9 cellular contexts compared by ENCODE assay signal in the genomic region with DNA sequence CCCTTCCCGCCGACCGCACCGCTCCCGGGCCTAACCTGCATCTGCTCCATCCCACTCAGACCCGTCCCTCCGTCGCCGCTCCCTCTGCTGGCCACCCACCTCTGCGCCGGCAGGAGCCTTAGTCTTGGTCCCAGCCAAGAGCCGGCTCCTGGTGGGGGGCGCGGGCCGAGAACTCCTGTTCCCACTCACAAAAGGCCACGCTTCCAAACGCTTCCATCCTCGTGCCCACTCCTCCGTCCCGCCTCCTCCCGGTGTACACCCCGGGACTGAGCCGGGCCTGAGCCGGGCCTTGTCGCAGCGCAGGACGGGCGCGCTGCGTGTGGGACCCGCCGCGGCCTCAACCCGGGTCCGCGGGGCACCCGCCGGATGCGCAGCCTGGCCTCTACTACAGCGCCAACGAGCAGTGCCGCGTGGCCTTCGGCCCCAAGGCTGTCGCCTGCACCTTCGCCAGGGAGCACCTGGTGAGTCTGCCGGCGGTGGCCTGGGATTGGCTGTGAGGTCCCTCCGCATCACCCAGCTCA. TPM values are rescaled to one million over a fixed set of nuclear protein-coding genes. Genes with fewer than 3 reads are reported as not detected.
DNase-seq lines count a peak whose midpoint lies in the region; ATAC-seq and TF ChIP-seq lines count a peak whose summit lies in the region.
"Had no signal": no experiment of that assay in that cellular context is flagged by ENCODE, and none has a peak within 500 bp of the region (broad histone marks: within the 10 kb centered on the region; RNA-seq: fewer than 3 reads in every experiment).

No MANE protein-coding gene starts in this region.

- no peak overlapping the region for H3K27ac ChIP-seq in HCT116 (ENCODE audit: low read depth, low read length)

- H3K4me1 Mint-ChIP-seq in chondrocyte (ENCODE audit: low read depth) (peaks cover 3% of the 10 kb centered on the region), mesothelial cell of epicardium (peaks cover 4% of the 10 kb centered on the region)
- H3K4me1 Mint-ChIP-seq: brain had no signal

- no peak for TF ChIP-seq POLR2A in HCT116 (IDR thresholded peaks at IDR 0.05; ENCODE audit: borderline replicate concordance, extremely low read depth, insufficient read depth, insufficient read length)

- H3K27me3 ChIP-seq in BJ (ENCODE audit: control insufficient read depth, insufficient read depth, low read length) (peaks cover 9% of the 10 kb centered on the region), HCT116 (ENCODE audit: insufficient read depth, low read length) (no peaks in the 10 kb centered on the region)

- no peak overlapping the region for H2AFZ ChIP-seq in HCT116 (ENCODE audit: low read depth, low read length, poor library complexity, severe bottlenecking)

- H3K36me3 ChIP-seq in BJ (ENCODE audit: control insufficient read depth, insufficient read depth, low read length) (no peaks in the 10 kb centered on the region), HCT116 (ENCODE audit: control insufficient read depth in 1 of 2, insufficient read depth in 2 of 2, low read length in 2 of 2) (no peaks in the 10 kb centered on the region)

- no peaks in the 10 kb centered on the region for H3K9me3 ChIP-seq in HCT116 (ENCODE audit: control insufficient read depth in 1 of 2, insufficient read depth in 1 of 2, low read depth in 1 of 2, low read length in 2 of 2)

- RAD21 ChIA-PET in HCT116 (lab: Charles Lee; ENCODE audit: low non-redundant PET in 1 of 2, low total read pairs in 2 of 2, uncharacterized antibody in 2 of 2, unreplicated experiment in 2 of 2), result no interaction called here

- BruUV-seq in HCT116 (replicated peaks; lab: Mats Ljungman, UMichigan), result no TSS peak

- peaks cover 0 to 5% of the 10 kb centered on the region in 2 experiments; a peak in 1 of 4 replicates for H3K4me1 ChIP-seq in HCT116 (ENCODE audit: control insufficient read depth in 1 of 2, insufficient read depth in 2 of 2, low read length in 2 of 2)

- H3K36me3 Mint-ChIP-seq in chondrocyte (ENCODE audit: low read depth) (peaks cover 5% of the 10 kb centered on the region), mesothelial cell of epicardium (peaks cover 3% of the 10 kb centered on the region)

- CTCF ChIA-PET in BJ (lab: Yijun Ruan, JAX) (no interaction called here), HCT116 (lab: Charles Lee) (no interaction called here)

- H3K27ac Mint-ChIP-seq in chondrocyte (ENCODE audit: unreplicated experiment) (no peak overlapping the region), mesothelial cell of epicardium (no peak overlapping the region)
- H3K27ac Mint-ChIP-seq: brain had no signal

- no peaks in the 10 kb centered on the region for H3K79me2 ChIP-seq in HCT116 (ENCODE audit: insufficient read depth, low read length)

- H3K4me3 ChIP-seq in BJ (ENCODE audit: low read depth, low read length) (no peak overlapping the region), HCT116 (replicated peaks in 1 of 2; ENCODE audit: low read depth in 1 of 2, low read length in 2 of 2) (no peak overlapping the region)

- H4K20me1 ChIP-seq in HCT116 (ENCODE audit: insufficient read depth), result no peaks in the 10 kb centered on the region

- H3K9me2 ChIP-seq in HCT116 (ENCODE audit: insufficient read depth), result no peaks in the 10 kb centered on the region

- H3K27me3 Mint-ChIP-seq in chondrocyte (ENCODE audit: low read depth) (peaks cover 5% of the 10 kb centered on the region), mesothelial cell of epicardium (ENCODE audit: low read depth) (peaks cover 30% of the 10 kb centered on the region)

- POLR2A ChIA-PET in BJ (lab: Charles Lee) (no interaction called here), HCT116 (lab: Charles Lee) (no interaction called here)

- DNase-seq in BJ (ENCODE audit: low read depth) (no peak), HCT116 (ENCODE audit: low read depth, low spot score) (no peak), chondrocyte (ENCODE audit: low spot score) (no peak), mesothelial cell of epicardium (ENCODE audit: low spot score in 2 of 2, unreplicated experiment in 2 of 2) (peak; percentile 50 to 73), T1000 (lab: John Stamatoyannopoulos, UW) (no peak)
- DNase-seq in stimulated activated naive CD4-positive, alpha-beta T cell (lab: John Stamatoyannopoulos, UW), result no peak

- ATAC-seq in HCT116 (peak; percentile 50), GM21717 (IDR thresholded peaks at IDR 0.05; ENCODE audit: unreplicated experiment) (no peak), GM18520 (IDR thresholded peaks at IDR 0.05; ENCODE audit: unreplicated experiment) (no peak)

- H3K4me3 Mint-ChIP-seq in chondrocyte (ENCODE audit: unreplicated experiment) (no peak overlapping the region), mesothelial cell of epicardium (peak overlapping the region; percentile 40)

- TF ChIP-seq RAD21 in HCT116 (IDR thresholded peaks at IDR 0.05; ENCODE audit: low read depth), result no peak

- intact Hi-C loops in HCT116 (cut with micrococcal nuclease), result no loop called here

- TF ChIP-seq CTCF in BJ (IDR thresholded peaks at IDR 0.05; ENCODE audit: insufficient read depth, low read depth, low read length) (peak; percentile 56), HCT116 (IDR thresholded peaks at IDR 0.05 in 2 of 3, conservative IDR thresholded peaks at IDR 0.05 in 1 of 3; ENCODE audit: borderline replicate concordance in 1 of 3, insufficient read depth in 1 of 3, low read depth in 2 of 3, low read length in 2 of 3) (peak in 2 of 3 experiments; percentile 34 to 35; a peak in 4 of 6 replicates), chondrocyte (IDR thresholded peaks at IDR 0.05) (peak; percentile 66), mesothelial cell of epicardium (IDR thresholded peaks at IDR 0.05; ENCODE audit: unreplicated experiment) (peak; percentile 25)

- H3K4me2 ChIP-seq in HCT116 (ENCODE audit: low read length), result no peak overlapping the region

- H3K9ac ChIP-seq in HCT116 (ENCODE audit: low read length), result no peak overlapping the region

- H3K9me3 Mint-ChIP-seq in chondrocyte (ENCODE audit: low read depth), result no peaks in the 10 kb centered on the region
- H3K9me3 Mint-ChIP-seq in mesothelial cell of epicardium, result no peaks in the 10 kb centered on the region

TF ChIP-seq in HCT116, 20 proteins besides CTCF, POLR2A, EP300 and RAD21:
- TF ChIP-seq FOSL1 (IDR thresholded peaks at IDR 0.05; ENCODE audit: low read depth) (no peak), EZH2 (IDR thresholded peaks at IDR 0.05) (no peak), CBX3 (IDR thresholded peaks at IDR 0.05; ENCODE audit: low read depth) (no peak), TCF7L2 (IDR thresholded peaks at IDR 0.05; ENCODE audit: borderline replicate concordance, extremely low read depth, insufficient read depth, insufficient read length) (no peak), YY1 (IDR thresholded peaks at IDR 0.05; ENCODE audit: extremely low read depth, insufficient replicate concordance, low read depth, low read length) (no peak), SIN3A (IDR thresholded peaks at IDR 0.05; ENCODE audit: low read depth) (no peak), CEBPB (IDR thresholded peaks at IDR 0.05; ENCODE audit: low read depth) (no peak), EGR1 (IDR thresholded peaks at IDR 0.05; ENCODE audit: low read depth) (no peak), ZNF274 (IDR thresholded peaks at IDR 0.05; ENCODE audit: low read depth, low read length) (no peak)
- TF ChIP-seq, protein P1, sequence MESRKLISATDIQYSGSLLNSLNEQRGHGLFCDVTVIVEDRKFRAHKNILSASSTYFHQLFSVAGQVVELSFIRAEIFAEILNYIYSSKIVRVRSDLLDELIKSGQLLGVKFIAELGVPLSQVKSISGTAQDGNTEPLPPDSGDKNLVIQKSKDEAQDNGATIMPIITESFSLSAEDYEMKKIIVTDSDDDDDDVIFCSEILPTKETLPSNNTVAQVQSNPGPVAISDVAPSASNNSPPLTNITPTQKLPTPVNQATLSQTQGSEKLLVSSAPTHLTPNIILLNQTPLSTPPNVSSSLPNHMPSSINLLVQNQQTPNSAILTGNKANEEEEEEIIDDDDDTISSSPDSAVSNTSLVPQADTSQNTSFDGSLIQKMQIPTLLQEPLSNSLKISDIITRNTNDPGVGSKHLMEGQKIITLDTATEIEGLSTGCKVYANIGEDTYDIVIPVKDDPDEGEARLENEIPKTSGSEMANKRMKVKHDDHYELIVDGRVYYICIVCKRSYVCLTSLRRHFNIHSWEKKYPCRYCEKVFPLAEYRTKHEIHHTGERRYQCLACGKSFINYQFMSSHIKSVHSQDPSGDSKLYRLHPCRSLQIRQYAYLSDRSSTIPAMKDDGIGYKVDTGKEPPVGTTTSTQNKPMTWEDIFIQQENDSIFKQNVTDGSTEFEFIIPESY (IDR thresholded peaks at IDR 0.05; ENCODE audit: extremely low read depth, insufficient replicate concordance, low read length), result no peak

RNA-seq across cellular contexts. Expression of gene ADAMTS13, which starts 7.5 kb away (rescaled TPM):
- 1.3 and 2.4 TPM in 2 replicates for polyA plus RNA-seq in BJ (2011; rRNA removed)
- polyA minus RNA-seq in BJ (2011; rRNA and poly(A)+ RNA removed), result 0.57 and 0.62 TPM in 2 replicates
- total RNA-seq in HCT116 (2021; ENCODE audit: unreplicated experiment) (9.2 TPM), chondrocyte (5.5 to 9.5 TPM (median 5.7 TPM) in 3 replicates), mesothelial cell of epicardium (20.7 to 21.6 TPM (median 21.3 TPM) in 3 replicates)
- polyA plus RNA-seq in HCT116 (2012), result 9.7 and 11.4 TPM in 2 replicates

RNA-seq across cellular contexts. Expression of gene REXO4, which starts 11.9 kb away (rescaled TPM):
- polyA plus RNA-seq in BJ (2011; rRNA removed), result 22.7 and 24.0 TPM in 2 replicates
- 9.6 and 11.7 TPM in 2 replicates for polyA minus RNA-seq in BJ (2011; rRNA and poly(A)+ RNA removed)
- total RNA-seq in HCT116 (2021; ENCODE audit: unreplicated experiment) (24.6 TPM), chondrocyte (15.0 to 19.3 TPM (median 16.8 TPM) in 3 replicates), mesothelial cell of epicardium (26.1 to 28.2 TPM (median 27.0 TPM) in 3 replicates)
- 18.3 and 22.0 TPM in 2 replicates for polyA plus RNA-seq in HCT116 (2012)

RNA-seq across cellular contexts. Expression of gene CACFD1, which starts 30.1 kb away (rescaled TPM):
- 15.8 and 19.1 TPM in 2 replicates for polyA plus RNA-seq in BJ (2011; rRNA removed)
- polyA minus RNA-seq in BJ (2011; rRNA and poly(A)+ RNA removed), result 11.8 and 15.9 TPM in 2 replicates
- total RNA-seq in HCT116 (2021; ENCODE audit: unreplicated experiment), result 6.9 TPM
- polyA plus RNA-seq in HCT116 (2012), result 6.7 and 7.8 TPM in 2 replicates
- total RNA-seq in chondrocyte, result 14.4 to 22.3 TPM (median 18.8 TPM) in 3 replicates
- 35.4 to 44.5 TPM (median 40.2 TPM) in 3 replicates for total RNA-seq in mesothelial cell of epicardium

RNA-seq across cellular contexts. Expression of gene SLC2A6, which starts 49.2 kb away (rescaled TPM):
- 5.1 and 9.0 TPM in 2 replicates for polyA plus RNA-seq in BJ (2011; rRNA removed)
- polyA minus RNA-seq in BJ (2011; rRNA and poly(A)+ RNA removed), result 3.5 and 4.3 TPM in 2 replicates
- total RNA-seq in HCT116 (2021; ENCODE audit: unreplicated experiment) (10.7 TPM), chondrocyte (5.4 to 13.7 TPM (median 13.2 TPM) in 3 replicates), mesothelial cell of epicardium (8.2 to 9.0 TPM (median 8.2 TPM) in 3 replicates)
- 4.8 and 5.0 TPM in 2 replicates for polyA plus RNA-seq in HCT116 (2012)

RNA-seq across cellular contexts. Expression of gene STKLD1, which starts 53.5 kb away (rescaled TPM):
- 0.70 and 1.2 TPM in 2 replicates for polyA plus RNA-seq in BJ (2011; rRNA removed)
- polyA minus RNA-seq in BJ (2011; rRNA and poly(A)+ RNA removed), result 1.3 TPM in 1 of 2 replicates, not detected in the other
- total RNA-seq in HCT116 (2021; ENCODE audit: unreplicated experiment) (0.37 TPM), chondrocyte (1.2 to 1.9 TPM (median 1.8 TPM) in 3 replicates), mesothelial cell of epicardium (6.6 to 7.5 TPM (median 6.7 TPM) in 3 replicates)
- 0.21 and 0.32 TPM in 2 replicates for polyA plus RNA-seq in HCT116 (2012)

Comparison
In these comparisons a context has a peak if more than half of its experiments do, and no peak if none do; other contexts are left out.
1. DNase-seq: peak in mesothelial cell of epicardium (2 of 2); none in BJ (single experiment), HCT116 (single experiment), chondrocyte (single experiment), T1000 (single experiment) and stimulated activated naive CD4-positive, alpha-beta T cell (0 of 6).
2. Peak in every context shown above with its lines, with median percentiles within 50 percentile points of each other: CTCF ChIP-seq.